ENCODE assay signal across 17 cellular contexts in the genomic region with DNA sequence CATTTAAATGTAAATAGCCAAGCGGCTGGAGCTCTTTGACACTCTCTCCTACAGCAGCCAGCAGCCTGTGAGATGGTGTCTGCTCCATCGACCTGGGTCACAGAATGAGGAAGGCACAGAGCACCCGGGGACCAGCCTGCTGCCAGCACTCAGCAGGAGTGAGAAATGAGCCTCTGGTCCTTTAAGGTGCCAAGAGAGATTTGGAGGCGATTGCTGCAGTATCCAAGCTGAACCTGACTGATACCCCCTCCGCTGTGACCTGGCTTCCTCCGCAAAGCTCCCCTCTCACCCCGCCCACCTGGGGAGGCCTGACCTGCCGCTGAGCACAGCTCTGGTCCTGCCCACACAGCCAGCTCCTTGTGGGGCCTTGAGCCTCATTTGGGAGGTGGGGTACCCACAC. TPM values are rescaled to one million over a fixed set of nuclear protein-coding genes. Genes with fewer than 3 reads are reported as not detected.
DNase-seq lines count a peak whose midpoint lies in the region; ATAC-seq, FAIRE-seq and TF ChIP-seq lines count a peak whose summit lies in the region.
"Had no signal": no experiment of that assay in that cellular context is flagged by ENCODE, and none has a peak within 500 bp of the region (broad histone marks: within the 10 kb centered on the region; RNA-seq: fewer than 3 reads in every experiment).

No MANE protein-coding gene starts in this region.

- peaks cover 37% of the 10 kb centered on the region for H3K4me1 ChIP-seq in HepG2 (ENCODE audit: insufficient read depth, low read length)

- H3K4me3 Mint-ChIP-seq in activated T-cell treated with anti-CD3 and anti-CD28 coated beads, Interleukin-2, amount 50 U/mL, for 4 hours: no peak overlapping the region
- peak overlapping the region in 1 of 5 experiments; percentile 27 for H3K4me3 Mint-ChIP-seq in brain
- H3K4me3 Mint-ChIP-seq in stimulated activated memory B cell treated with anti-CD40 and anti-IgM and Interleukin-4, amounts not matched to agents 10 μg/mL and 1 μg/mL and 100 μg/mL, for 72 hours: peak overlapping the region; percentile 4
- H3K4me3 Mint-ChIP-seq: activated CD4-positive, alpha-beta memory T cell treated with anti-CD3 and anti-CD28 coated beads for 36 hours; T-helper 2 cell treated with Interferon-gamma antibody and Interleukin-4, amounts not matched to agents 5 μg/mL and 100 μg/mL, for 36 hours had no signal

- H3K27me3 Mint-ChIP-seq in activated T-cell treated with anti-CD3 and anti-CD28 coated beads, Interleukin-2, amount 50 U/mL, for 4 hours (ENCODE audit: low read depth): no peaks in the 10 kb centered on the region
- peaks cover 19% of the 10 kb centered on the region for H3K27me3 Mint-ChIP-seq in brain
- no peaks in the 10 kb centered on the region for H3K27me3 Mint-ChIP-seq in stimulated activated memory B cell treated with anti-CD40 and anti-IgM and Interleukin-4, amounts not matched to agents 10 μg/mL and 1 μg/mL and 100 μg/mL, for 72 hours
- H3K27me3 Mint-ChIP-seq: activated CD4-positive, alpha-beta memory T cell treated with anti-CD3 and anti-CD28 coated beads for 36 hours had no signal

- no peak for TF ChIP-seq POLR2A in HepG2 (IDR thresholded peaks at IDR 0.05; ENCODE audit: insufficient read depth in 1 of 2, low read depth in 2 of 2, low read length in 2 of 2)

- BruUV-seq in HepG2 (replicated peaks; lab: Mats Ljungman, UMichigan): no TSS peak

- H3K27ac ChIP-seq in HepG2 (ENCODE audit: extremely low read length, insufficient read depth, low read length): no peak overlapping the region
- H3K27ac ChIP-seq: hepatocyte, upper lobe of left lung had no signal

- no peak overlapping the region for H3K9ac ChIP-seq in HepG2 (ENCODE audit: insufficient read depth, low read depth, low read length)

- no peak for FAIRE-seq in HepG2 (lab: Jason Lieb, UNC)
- FAIRE-seq: GM18507 had no signal

- no peak for DNase-seq in activated T-cell treated with anti-CD3 and anti-CD28 coated beads, Interleukin-2, amount 50 U/mL, for 4 hours
- no peak for DNase-seq in activated T-cell treated with anti-CD3 and anti-CD28 coated beads, Interleukin-2, amount 50 U/mL, for 1 hour
- DNase-seq in MG63: peak; percentile 29
- no peak for DNase-seq in HepG2 (ENCODE audit: low spot score)
- no peak for DNase-seq in SKM-1 treated with dmso at 0.1 percent for 144 hours (lab: John Stamatoyannopoulos, UW; ENCODE audit: unreplicated experiment)
- no peak for DNase-seq in activated CD4-positive, CD25-positive, alpha-beta regulatory T cell (lab: John Stamatoyannopoulos, UW)
- DNase-seq: activated CD4-positive, alpha-beta memory T cell treated with anti-CD3 and anti-CD28 coated beads for 36 hours; activated effector memory CD4-positive, alpha-beta T cell treated with Interleukin-2 at 50 U/mL for 16 hours; left colon; NCI-H187 treated with DMSO at 0.1 percent for 48 hours; upper lobe of left lung had no signal

- TF ChIP-seq CTCF in brain (conservative IDR thresholded peaks at IDR 0.05) (no peak), HepG2 (CRISPR knock-in tag; IDR thresholded peaks at IDR 0.05) (no peak)

- H3K4me3 ChIP-seq in MG63: no peak overlapping the region
- no peak overlapping the region for H3K4me3 ChIP-seq in HepG2 (replicated peaks in 1 of 3; ENCODE audit: insufficient read depth in 1 of 3, low read depth in 2 of 3, low read length in 3 of 3)
- H3K4me3 ChIP-seq: hepatocyte, upper lobe of left lung had no signal

- in situ Hi-C loops in HepG2 (cut with HindIII; ENCODE audit: extremely low pct_ligation_motif_present, low pct_unique_long_range_greater_than_20kb): no loop called here

- H2AFZ ChIP-seq in HepG2 (ENCODE audit: low read length): no peak overlapping the region
- H2AFZ ChIP-seq: hepatocyte had no signal

- H3K4me1 Mint-ChIP-seq in activated T-cell treated with anti-CD3 and anti-CD28 coated beads, Interleukin-2, amount 50 U/mL, for 4 hours (ENCODE audit: low read depth): peaks cover 46% of the 10 kb centered on the region
- peaks cover 44% of the 10 kb centered on the region for H3K4me1 Mint-ChIP-seq in brain
- H3K4me1 Mint-ChIP-seq in stimulated activated memory B cell treated with anti-CD40 and anti-IgM and Interleukin-4, amounts not matched to agents 10 μg/mL and 1 μg/mL and 100 μg/mL, for 72 hours: peaks cover 84% of the 10 kb centered on the region

- 42% methylated on average over 6 of the region's 8 CpGs for WGBS in HepG2 (ENCODE audit: low lambda C conversion rate)

- TF ChIP-seq EP300 in HepG2 (IDR thresholded peaks at IDR 0.05; ENCODE audit: low read depth in 2 of 2, low read length in 2 of 2) (no peak), HepG2 (CRISPR knock-in tag; IDR thresholded peaks at IDR 0.05; ENCODE audit: borderline replicate concordance) (no peak)

- CTCF ChIA-PET in HepG2 (lab: Yijun Ruan, JAX; ENCODE audit: low intra/inter-chr PET ratio, low total read pairs): no interaction called here

- intact Hi-C loops in HepG2 (cut with micrococcal nuclease; ENCODE audit: unreplicated experiment): no loop called here

- no peaks in the 10 kb centered on the region for H3K9me3 Mint-ChIP-seq in activated T-cell treated with anti-CD3 and anti-CD28 coated beads, Interleukin-2, amount 50 U/mL, for 4 hours
- H3K9me3 Mint-ChIP-seq in brain: peaks cover 0 to 2% (median 0%) of the 10 kb centered on the region in 5 experiments
- no peaks in the 10 kb centered on the region for H3K9me3 Mint-ChIP-seq in stimulated activated memory B cell treated with anti-CD40 and anti-IgM and Interleukin-4, amounts not matched to agents 10 μg/mL and 1 μg/mL and 100 μg/mL, for 72 hours
- H3K9me3 Mint-ChIP-seq: activated CD4-positive, alpha-beta memory T cell treated with anti-CD3 and anti-CD28 coated beads for 36 hours; T-helper 2 cell treated with Interferon-gamma antibody and Interleukin-4, amounts not matched to agents 5 μg/mL and 100 μg/mL, for 36 hours had no signal

- no peak for TF ChIP-seq RAD21 in HepG2 (CRISPR knock-in tag; IDR thresholded peaks at IDR 0.05)

- H3K27me3 ChIP-seq in MG63 (no peaks in the 10 kb centered on the region), HepG2 (ENCODE audit: control insufficient read depth in 1 of 2, insufficient read depth in 2 of 2, low read length in 2 of 2) (peaks cover 3 to 43% of the 10 kb centered on the region in 2 experiments; a peak in 4 of 5 replicates)
- H3K27me3 ChIP-seq: hepatocyte, upper lobe of left lung had no signal

- H3K27ac Mint-ChIP-seq in brain: peak overlapping the region in 3 of 5 experiments; percentile 29 to 78 (median 67)
- H3K27ac Mint-ChIP-seq in stimulated activated memory B cell treated with anti-CD40 and anti-IgM and Interleukin-4, amounts not matched to agents 10 μg/mL and 1 μg/mL and 100 μg/mL, for 72 hours: peak overlapping the region; percentile 57
- H3K27ac Mint-ChIP-seq: activated CD4-positive, alpha-beta memory T cell treated with anti-CD3 and anti-CD28 coated beads for 36 hours; T-helper 2 cell treated with Interferon-gamma antibody and Interleukin-4, amounts not matched to agents 5 μg/mL and 100 μg/mL, for 36 hours had no signal

- H3K79me2 ChIP-seq in HepG2 (ENCODE audit: insufficient read depth, low read length): no peaks in the 10 kb centered on the region
- H3K79me2 ChIP-seq: hepatocyte had no signal

- peak; percentile 53 to 63 for ATAC-seq in activated T-cell treated with anti-CD3 and anti-CD28 coated beads, Interleukin-2, amount 50 U/mL, for 4 hours
- ATAC-seq in stimulated activated memory B cell treated with anti-CD40 and anti-IgM and Interleukin-4, amounts not matched to agents 10 μg/mL and 1 μg/mL and 100 μg/mL, for 72 hours: peak; percentile 51
- no peak for ATAC-seq in HepG2
- ATAC-seq: left colon had no signal

- POLR2A ChIA-PET in HepG2 (lab: Yijun Ruan, JAX): no interaction called here

- H3K36me3 Mint-ChIP-seq in activated T-cell treated with anti-CD3 and anti-CD28 coated beads, Interleukin-2, amount 50 U/mL, for 4 hours (ENCODE audit: insufficient read depth): peaks cover 6% of the 10 kb centered on the region
- H3K36me3 Mint-ChIP-seq in brain: no peaks in the 10 kb centered on the region
- peaks cover 12% of the 10 kb centered on the region for H3K36me3 Mint-ChIP-seq in stimulated activated memory B cell treated with anti-CD40 and anti-IgM and Interleukin-4, amounts not matched to agents 10 μg/mL and 1 μg/mL and 100 μg/mL, for 72 hours

- H3K4me2 ChIP-seq in HepG2 (ENCODE audit: low read depth, low read length): no peak overlapping the region
- H3K4me2 ChIP-seq: hepatocyte had no signal

- H3K9me3 ChIP-seq in MG63 (no peaks in the 10 kb centered on the region), HepG2 (ENCODE audit: low read length) (no peaks in the 10 kb centered on the region)
- H3K9me3 ChIP-seq: upper lobe of left lung had no signal

- H4K20me1 ChIP-seq in HepG2 (ENCODE audit: insufficient read depth, low read length): no peaks in the 10 kb centered on the region

- H3K36me3 ChIP-seq in MG63 (no peaks in the 10 kb centered on the region), HepG2 (replicated peaks in 1 of 2; ENCODE audit: control insufficient read depth in 1 of 2, insufficient read depth in 2 of 2, low read length in 2 of 2) (no peaks in the 10 kb centered on the region)
- H3K36me3 ChIP-seq: upper lobe of left lung had no signal

RNA-seq across cellular contexts. Expression of a gene that starts 7.7 kb away (rescaled TPM):
- 10 to 100 TPM; 55.8 to 68.8 (median 63.6) TPM for total RNA-seq in activated T-cell treated with anti-CD3 and anti-CD28 coated beads, Interleukin-2, amount 50 U/mL, for 4 hours
- 0.32 and 1.2 TPM in 2 replicates for total RNA-seq in MG63 (2014; rRNA removed; shearing (Covaris generic); ENCODE audit: low replicate concordance)
- polyA plus RNA-seq in brain (ENCODE audit: insufficient read depth, low read depth, low replicate concordance) (160 TPM), HepG2 (2011; rRNA removed) (0.07 and 0.10 TPM in 2 replicates)
- not detected in 2 replicates for total RNA-seq in HepG2 (2016; rRNA removed; fragmentation: Illumina TruSeq; extraction: Trizol)
- total RNA-seq in HepG2 (2016; cell fraction: cytosol; rRNA removed; fragmentation: Illumina TruSeq; extraction: Trizol; ENCODE audit: low read depth): not detected in 2 replicates
- not detected in 2 replicates for total RNA-seq in HepG2 (2016; cell fraction: insoluble cytoplasmic fraction; rRNA removed; fragmentation: Illumina TruSeq; extraction: Trizol)
- total RNA-seq in HepG2 (2016; cell fraction: membrane; rRNA removed; fragmentation: Illumina TruSeq; extraction: Trizol): not detected in 2 replicates
- not detected in 2 replicates for total RNA-seq in HepG2 (2016; cell fraction: nucleus; rRNA removed; fragmentation: Illumina TruSeq; extraction: Trizol)
- polyA plus RNA-seq in HepG2 (2011; cell fraction: cytosol; rRNA removed): 0.03 and 0.14 TPM in 2 replicates
- 0.16 and 0.40 TPM in 2 replicates for polyA plus RNA-seq in HepG2 (2011; cell fraction: nucleus; rRNA removed)
- polyA plus RNA-seq in HepG2 (2012): 0.15 and 0.25 TPM in 2 replicates
- not detected in 2 replicates for polyA plus RNA-seq in HepG2 (2016; cell fraction: cytosol; fragmentation: Illumina TruSeq; extraction: Trizol; ENCODE audit: low read depth)
- polyA plus RNA-seq in HepG2 (2016; cell fraction: insoluble cytoplasmic fraction; fragmentation: Illumina TruSeq; extraction: Trizol; ENCODE audit: low read depth): not detected in 2 replicates
- not detected in 2 replicates for polyA plus RNA-seq in HepG2 (2016; cell fraction: membrane; fragmentation: Illumina TruSeq; extraction: Trizol; ENCODE audit: low read depth)
- polyA plus RNA-seq in HepG2 (2016; cell fraction: nucleus; fragmentation: Illumina TruSeq; extraction: Trizol; ENCODE audit: insufficient read depth, low read depth): not detected in 2 replicates
- polyA minus RNA-seq in HepG2 (2011; rRNA and poly(A)+ RNA removed; ENCODE audit: low replicate concordance): 0.52 and 1.2 TPM in 2 replicates
- not detected in 2 replicates for polyA minus RNA-seq in HepG2 (2011; cell fraction: cytosol; rRNA and poly(A)+ RNA removed)
- 0.13 TPM in 1 of 2 replicates, not detected in the other for polyA minus RNA-seq in HepG2 (2011; cell fraction: nucleus; rRNA and poly(A)+ RNA removed)

RNA-seq across cellular contexts. Expression of a gene that starts 40.3 kb away (rescaled TPM):
- total RNA-seq in activated T-cell treated with anti-CD3 and anti-CD28 coated beads, Interleukin-2, amount 50 U/mL, for 4 hours: under 1 TPM; 0.13 to 0.52 (median 0.21) TPM
- not detected in 2 replicates for total RNA-seq in MG63 (2014; rRNA removed; shearing (Covaris generic); ENCODE audit: low replicate concordance)
- not detected for polyA plus RNA-seq in brain (ENCODE audit: insufficient read depth, low read depth, low replicate concordance)
- 0.04 TPM in 1 of 2 replicates, not detected in the other for total RNA-seq in HepG2 (2016; rRNA removed; fragmentation: Illumina TruSeq; extraction: Trizol)
- total RNA-seq in HepG2 (2016; cell fraction: cytosol; rRNA removed; fragmentation: Illumina TruSeq; extraction: Trizol; ENCODE audit: low read depth): not detected in 2 replicates
- 0.04 TPM in 1 of 2 replicates, not detected in the other for total RNA-seq in HepG2 (2016; cell fraction: insoluble cytoplasmic fraction; rRNA removed; fragmentation: Illumina TruSeq; extraction: Trizol)
- total RNA-seq in HepG2 (2016; cell fraction: membrane; rRNA removed; fragmentation: Illumina TruSeq; extraction: Trizol): not detected in 2 replicates
- total RNA-seq in HepG2 (2016; cell fraction: nucleus; rRNA removed; fragmentation: Illumina TruSeq; extraction: Trizol): 0.12 TPM in 1 of 2 replicates, not detected in the other
- polyA plus RNA-seq in HepG2 (2011; rRNA removed): 0.50 and 0.84 TPM in 2 replicates
- polyA plus RNA-seq in HepG2 (2011; cell fraction: cytosol; rRNA removed): 0.12 and 0.33 TPM in 2 replicates
- polyA plus RNA-seq in HepG2 (2011; cell fraction: nucleus; rRNA removed): 2.2 and 2.3 TPM in 2 replicates
- polyA plus RNA-seq in HepG2 (2012): 0.20 and 0.44 TPM in 2 replicates
- polyA plus RNA-seq in HepG2 (2016; cell fraction: cytosol; fragmentation: Illumina TruSeq; extraction: Trizol; ENCODE audit: low read depth): not detected in 2 replicates
- not detected in 2 replicates for polyA plus RNA-seq in HepG2 (2016; cell fraction: insoluble cytoplasmic fraction; fragmentation: Illumina TruSeq; extraction: Trizol; ENCODE audit: low read depth)
- polyA plus RNA-seq in HepG2 (2016; cell fraction: membrane; fragmentation: Illumina TruSeq; extraction: Trizol; ENCODE audit: low read depth): not detected in 2 replicates
- 0.15 TPM in 1 of 2 replicates, not detected in the other for polyA plus RNA-seq in HepG2 (2016; cell fraction: nucleus; fragmentation: Illumina TruSeq; extraction: Trizol; ENCODE audit: insufficient read depth, low read depth)
- 0.19 and 0.34 TPM in 2 replicates for polyA minus RNA-seq in HepG2 (2011; rRNA and poly(A)+ RNA removed; ENCODE audit: low replicate concordance)
- 0.18 TPM in 1 of 2 replicates, not detected in the other for polyA minus RNA-seq in HepG2 (2011; cell fraction: cytosol; rRNA and poly(A)+ RNA removed)
- polyA minus RNA-seq in HepG2 (2011; cell fraction: nucleus; rRNA and poly(A)+ RNA removed): 0.39 and 0.62 TPM in 2 replicates
- polyA plus RNA-seq: fibroblast of lung had no signal

Comparison
In these comparisons a context has a peak if more than half of its experiments do, and no peak if none do; other contexts are left out.
1. RNA of a gene that starts 7.7 kb away (total RNA-seq): 55.8 to 68.8 TPM in activated T-cell treated with anti-CD3 and anti-CD28 coated beads, Interleukin-2, amount 50 U/mL, for 4 hours; 0.32 to 1.2 TPM in MG63 and not detected in HepG2; every median in the first group is over 10 times any median in the second.